ENCODE assay signal across 8 cellular contexts in genomic region chr6:14542670-14543366, GRCh38.
DNase-seq lines count a peak whose midpoint lies in the region; FAIRE-seq and TF ChIP-seq lines count a peak whose summit lies in the region.

No MANE protein-coding gene starts in this region.

- peak; percentile 64 for FAIRE-seq in HTR-8/SVneo (lab: Jason Lieb, UNC)

- H3K4me3 Mint-ChIP-seq in nephron progenitor cell: no peak overlapping the region

- no peak for TF ChIP-seq CTCF in nephron progenitor cell (IDR thresholded peaks at IDR 0.05)

- H3K9me3 Mint-ChIP-seq in nephron progenitor cell: no peaks in the 10 kb centered on the region

- H3K27ac Mint-ChIP-seq in nephron progenitor cell: no peak overlapping the region

- DNase-seq in NCI-H345 (lab: John Stamatoyannopoulos, UW): peak; percentile 26
- DNase-seq in NCI-H345 treated with DMSO at 0.1 percent for 48 hours (lab: John Stamatoyannopoulos, UW; ENCODE audit: unreplicated experiment): no peak
- DNase-seq in HTR-8/SVneo (ENCODE audit: insufficient read length, low spot score): peak; percentile 44
- DNase-seq in activated T-cell treated with anti-CD3 and anti-CD28 coated beads, Interleukin-2, amount 50 U/mL, for 48 hours: peak; percentile 81 to 85
- peak; percentile 65 for DNase-seq in myocyte (ENCODE audit: low read depth)
- DNase-seq in nephron progenitor cell: no peak
- DNase-seq in NCI-H446 treated with DMSO at 0.1 percent for 48 hours (lab: John Stamatoyannopoulos, UW): no peak
- no peak for DNase-seq in NCI-H2029 treated with DMSO at 0.1 percent for 48 hours (lab: John Stamatoyannopoulos, UW)

- no peaks in the 10 kb centered on the region for H3K36me3 Mint-ChIP-seq in nephron progenitor cell (ENCODE audit: low read depth)

- H3K4me1 Mint-ChIP-seq in nephron progenitor cell: peaks cover 63% of the 10 kb centered on the region

- peaks cover 7% of the 10 kb centered on the region for H3K27me3 Mint-ChIP-seq in nephron progenitor cell (ENCODE audit: low read depth, poor library complexity)

Comparison
In these comparisons a context has a peak if more than half of its experiments do, and no peak if none do; other contexts are left out.
1. DNase-seq: peak in NCI-H345 (single experiment), HTR-8/SVneo (single experiment), activated T-cell treated with anti-CD3 and anti-CD28 coated beads, Interleukin-2, amount 50 U/mL, for 48 hours (2 of 2) and myocyte (single experiment); none in NCI-H345 treated with DMSO at 0.1 percent for 48 hours (single experiment), nephron progenitor cell (single experiment), NCI-H446 treated with DMSO at 0.1 percent for 48 hours (single experiment) and NCI-H2029 treated with DMSO at 0.1 percent for 48 hours (single experiment).